ENCODE assay signal across 13 cellular contexts in the genomic region with DNA sequence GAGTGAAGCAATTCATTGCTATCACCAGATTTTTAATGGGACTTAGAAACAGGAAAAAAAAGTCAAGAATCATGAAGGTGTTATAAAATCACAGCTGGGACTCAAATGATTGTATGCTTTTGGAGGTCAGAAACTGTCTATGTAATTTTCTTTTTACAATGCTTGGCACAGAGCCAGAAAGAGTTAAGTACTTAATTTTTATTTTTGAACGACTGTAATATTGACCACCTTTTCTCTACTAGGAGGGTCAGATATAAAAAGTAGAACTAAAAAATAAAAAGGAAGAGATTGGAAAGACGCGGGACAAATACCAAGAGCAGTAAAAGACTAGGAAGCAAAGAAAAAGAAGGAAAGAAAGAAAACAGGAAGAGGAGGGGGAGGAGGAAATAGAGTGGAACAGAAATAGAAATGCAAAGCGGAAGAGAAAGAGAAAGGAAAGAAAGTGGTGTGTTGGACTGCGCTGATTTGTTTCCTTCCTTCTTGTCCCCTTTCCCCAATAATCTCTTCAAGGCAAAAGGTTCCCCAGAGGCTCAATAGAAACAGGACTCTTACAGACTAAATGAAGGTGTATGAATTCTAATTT. TPM values are rescaled to one million over a fixed set of nuclear protein-coding genes. Genes with fewer than 3 reads are reported as not detected.
DNase-seq lines count a peak whose midpoint lies in the region; FAIRE-seq lines count a peak whose summit lies in the region.
"Had no signal": no experiment of that assay in that cellular context is flagged by ENCODE, and none has a peak within 500 bp of the region (broad histone marks: within the 10 kb centered on the region; RNA-seq: fewer than 3 reads in every experiment).

No MANE protein-coding gene starts in this region.

- H3K36me3 ChIP-seq in Karpas-422 (ENCODE audit: insufficient read depth, low read length) (no peaks in the 10 kb centered on the region), skeletal muscle satellite cell (ENCODE audit: insufficient read depth, low read length) (peaks cover 6% of the 10 kb centered on the region)
- H3K36me3 ChIP-seq: stomach had no signal

- DNase-seq in activated T-cell treated with anti-CD3 and anti-CD28 coated beads, Interleukin-2, amount 50 U/mL, for 24 hours, result no peak
- DNase-seq in activated T-cell treated with anti-CD3 and anti-CD28 coated beads, Interleukin-2, amount 50 U/mL, for 48 hours, result no peak
- DNase-seq in Karpas-422 (peak; percentile 44), frontal cortex (ENCODE audit: low spot score in 2 of 2) (no peak), NCI-H1092 treated with DMSO at 0.1 percent for 48 hours (lab: John Stamatoyannopoulos, UW) (no peak)
- DNase-seq in NK-92 treated with Interleukin-12 subunit alpha and Interleukin-12 subunit beta, amount 100 ng/mL, for 24 hours (lab: John Stamatoyannopoulos, UW), result no peak
- DNase-seq: AML-193; NCI-H774; stimulated activated CD4-positive, alpha-beta T cell treated with anti-CD3 and anti-CD28 coated beads, Interleukin-15, amount 100 ng/mL, for 24 hours; stomach had no signal

- FAIRE-seq in frontal cortex (lab: Jason Lieb, UNC), result no peak
- FAIRE-seq: HTR-8/SVneo had no signal

- peaks cover 51% of the 10 kb centered on the region for H3K4me1 Mint-ChIP-seq in activated T-cell treated with anti-CD3 and anti-CD28 coated beads, Interleukin-2, amount 50 U/mL, for 24 hours (ENCODE audit: low read depth)
- peaks cover 64% of the 10 kb centered on the region for H3K4me1 Mint-ChIP-seq in activated naive CD8-positive, alpha-beta T cell (ENCODE audit: low read depth)

- peak overlapping the region; percentile 68 for H2AFZ ChIP-seq in Karpas-422 (ENCODE audit: low read length)

- no peaks in the 10 kb centered on the region for H3K9me2 ChIP-seq in Karpas-422 (replicated peaks; ENCODE audit: insufficient read depth, low read length)

- H3K27ac ChIP-seq in Karpas-422 (ENCODE audit: low read length), result no peak overlapping the region
- H3K27ac ChIP-seq: stomach had no signal

- peaks cover 15% of the 10 kb centered on the region for H3K4me1 ChIP-seq in Karpas-422 (ENCODE audit: low read length)
- H3K4me1 ChIP-seq in skeletal muscle satellite cell (ENCODE audit: control insufficient read depth, insufficient read depth, low read length), result peaks cover 36% of the 10 kb centered on the region

- peaks cover 6% of the 10 kb centered on the region for H3K36me3 Mint-ChIP-seq in activated T-cell treated with anti-CD3 and anti-CD28 coated beads, Interleukin-2, amount 50 U/mL, for 24 hours (ENCODE audit: low read depth)
- H3K36me3 Mint-ChIP-seq in activated naive CD8-positive, alpha-beta T cell, result peaks cover 8% of the 10 kb centered on the region

- no peaks in the 10 kb centered on the region for H3K27me3 ChIP-seq in Karpas-422 (ENCODE audit: low read length)
- no peaks in the 10 kb centered on the region for H3K27me3 ChIP-seq in skeletal muscle satellite cell (ENCODE audit: control insufficient read depth, insufficient read depth, low read length)
- H3K27me3 ChIP-seq: stomach had no signal

- peak overlapping the region; percentile 86 for H3K27ac Mint-ChIP-seq in activated T-cell treated with anti-CD3 and anti-CD28 coated beads, Interleukin-2, amount 50 U/mL, for 24 hours
- H3K27ac Mint-ChIP-seq in activated naive CD8-positive, alpha-beta T cell, result peak overlapping the region; percentile 95

- no peaks in the 10 kb centered on the region for H3K27me3 Mint-ChIP-seq in activated T-cell treated with anti-CD3 and anti-CD28 coated beads, Interleukin-2, amount 50 U/mL, for 24 hours
- no peaks in the 10 kb centered on the region for H3K27me3 Mint-ChIP-seq in activated naive CD8-positive, alpha-beta T cell

- no peak overlapping the region for H3K9ac ChIP-seq in Karpas-422 (ENCODE audit: low read length)
- H3K9ac ChIP-seq in skeletal muscle satellite cell (ENCODE audit: low read depth, low read length), result peak overlapping the region; percentile 90

- H3K4me3 ChIP-seq in Karpas-422 (ENCODE audit: low read length), result peak overlapping the region; percentile 47
- H3K4me3 ChIP-seq in skeletal muscle satellite cell (ENCODE audit: low read length), result peak overlapping the region; percentile 62
- H3K4me3 ChIP-seq: stomach had no signal

- peak overlapping the region; percentile 64 for H3K4me2 ChIP-seq in Karpas-422 (ENCODE audit: low read depth, low read length, poor library complexity, severe bottlenecking)
- peak overlapping the region; percentile 78 for H3K4me2 ChIP-seq in skeletal muscle satellite cell (ENCODE audit: low read length)

- H3K9me3 ChIP-seq in Karpas-422 (ENCODE audit: low read length) (no peaks in the 10 kb centered on the region), skeletal muscle satellite cell (replicated peaks; ENCODE audit: low read length) (no peaks in the 10 kb centered on the region)

- H3K4me3 Mint-ChIP-seq in activated T-cell treated with anti-CD3 and anti-CD28 coated beads, Interleukin-2, amount 50 U/mL, for 24 hours, result peak overlapping the region; percentile 63
- peak overlapping the region; percentile 88 for H3K4me3 Mint-ChIP-seq in activated naive CD8-positive, alpha-beta T cell

- H3K79me2 ChIP-seq in Karpas-422 (ENCODE audit: low read length), result no peaks in the 10 kb centered on the region

- H4K20me1 ChIP-seq in Karpas-422 (ENCODE audit: insufficient read depth, low read depth, low read length), result no peaks in the 10 kb centered on the region

- H3K9me3 Mint-ChIP-seq in activated T-cell treated with anti-CD3 and anti-CD28 coated beads, Interleukin-2, amount 50 U/mL, for 24 hours, result peaks cover 9% of the 10 kb centered on the region
- peaks cover 8% of the 10 kb centered on the region for H3K9me3 Mint-ChIP-seq in activated naive CD8-positive, alpha-beta T cell (ENCODE audit: low read depth)

RNA-seq across cellular contexts. Expression of gene C1GALT1, which starts 23.2 kb away (rescaled TPM):
- 36.7 and 54.1 TPM in 2 replicates for total RNA-seq in Karpas-422 (2014; rRNA removed; shearing (Covaris generic); ENCODE audit: low replicate concordance)
- 71.6 and 93.3 TPM in 2 replicates for total RNA-seq in skeletal muscle satellite cell (2012; rRNA removed)
- 33.4 TPM for total RNA-seq in frontal cortex
